8 cellular contexts compared by ENCODE assay signal in genomic region chr3:173529062-173529711, GRCh38.
DNase-seq lines count a peak whose midpoint lies in the region; ATAC-seq and TF ChIP-seq lines count a peak whose summit lies in the region.

No MANE protein-coding gene starts in this region.

- peaks cover 20% of the 10 kb centered on the region for H3K9me3 Mint-ChIP-seq in activated naive CD4-positive, alpha-beta T cell treated with anti-CD3 and anti-CD28 coated beads, Interleukin-2, amount 10 ng/mL, durations not matched to agents 7 days and 5 days

- BruUV-seq in A673 (replicated peaks; lab: Mats Ljungman, UMichigan) = no TSS peak

- H3K9ac ChIP-seq in NT2/D1 (ENCODE audit: insufficient read length, low read depth) = no peak overlapping the region

- H3K4me1 Mint-ChIP-seq in activated naive CD4-positive, alpha-beta T cell treated with anti-CD3 and anti-CD28 coated beads, Interleukin-2, amount 10 ng/mL, durations not matched to agents 7 days and 5 days = no peaks in the 10 kb centered on the region

- H3K4me1 ChIP-seq in A673 (ENCODE audit: insufficient read depth, low read length, poor library complexity, severe bottlenecking) (no peaks in the 10 kb centered on the region), NT2/D1 (ENCODE audit: insufficient read depth, insufficient read length) (no peaks in the 10 kb centered on the region)

- intact Hi-C loops in A673 (cut with micrococcal nuclease; ENCODE audit: unreplicated experiment) = no loop called here

- H3K27me3 ChIP-seq in A673 (replicated peaks; ENCODE audit: insufficient read depth, low read depth, low read length, poor library complexity) = no peaks in the 10 kb centered on the region
- H3K27me3 ChIP-seq in NT2/D1 (ENCODE audit: insufficient read depth, insufficient read length) = no peaks in the 10 kb centered on the region

- H3K4me3 Mint-ChIP-seq in activated naive CD4-positive, alpha-beta T cell treated with anti-CD3 and anti-CD28 coated beads, Interleukin-2, amount 10 ng/mL, durations not matched to agents 7 days and 5 days = no peak overlapping the region

- H3K27me3 Mint-ChIP-seq in activated naive CD4-positive, alpha-beta T cell treated with anti-CD3 and anti-CD28 coated beads, Interleukin-2, amount 10 ng/mL, durations not matched to agents 7 days and 5 days = no peaks in the 10 kb centered on the region

- no peaks in the 10 kb centered on the region for H3K9me3 ChIP-seq in A673 (ENCODE audit: low read depth, low read length, poor library complexity, severe bottlenecking)
- 0 out of 2 replicates have a peak, but pooled peaks cover 4% of the 10 kb centered on the region for H3K9me3 ChIP-seq in NT2/D1 (ENCODE audit: insufficient read depth, low read length)

- peak; percentile 58 for TF ChIP-seq CTCF in A673 (conservative IDR thresholded peaks at IDR 0.05; ENCODE audit: low read depth, low read length)

- no peak overlapping the region for H3K27ac Mint-ChIP-seq in activated naive CD4-positive, alpha-beta T cell treated with anti-CD3 and anti-CD28 coated beads, Interleukin-2, amount 10 ng/mL, durations not matched to agents 7 days and 5 days

- peak; percentile 37 for DNase-seq in A673 (ENCODE audit: low spot score)
- peak; percentile 39 for DNase-seq in NT2/D1 (ENCODE audit: low read depth, low spot score)
- peak; percentile 7 for DNase-seq in glomerular visceral epithelial cell (ENCODE audit: extremely low spot score)
- no peak for DNase-seq in activated naive CD4-positive, alpha-beta T cell treated with anti-CD3 and anti-CD28 coated beads, Interleukin-2, amount 10 ng/mL, durations not matched to agents 7 days and 5 days
- no peak for DNase-seq in activated effector memory CD4-positive, alpha-beta T cell treated with Interleukin-2 at 50 U/mL for 16 hours
- DNase-seq in activated effector memory CD4-positive, alpha-beta T cell treated with anti-CD3 and anti-CD28 coated beads, Interleukin-2, amount 50 U/mL, for 16 hours = no peak

- CTCF ChIA-PET in A673 (lab: Charles Lee) = no interaction called here
- CTCF ChIA-PET in activated naive CD4-positive, alpha-beta T cell treated with anti-CD3 and anti-CD28 coated beads, Interleukin-2, amount 10 ng/mL, durations not matched to agents 7 days and 5 days (lab: Charles Lee) = no interaction called here

- H3K36me3 ChIP-seq in A673 (ENCODE audit: insufficient read depth, low read length, poor library complexity, severe bottlenecking) (no peaks in the 10 kb centered on the region), NT2/D1 (ENCODE audit: insufficient read depth, insufficient read length, low read length) (no peaks in the 10 kb centered on the region)

- H3K4me3 ChIP-seq in A673 (ENCODE audit: low read depth, low read length, poor library complexity, severe bottlenecking) (no peak overlapping the region), NT2/D1 (ENCODE audit: insufficient read length, low read depth) (no peak overlapping the region)

- no peaks in the 10 kb centered on the region for H3K36me3 Mint-ChIP-seq in activated naive CD4-positive, alpha-beta T cell treated with anti-CD3 and anti-CD28 coated beads, Interleukin-2, amount 10 ng/mL, durations not matched to agents 7 days and 5 days

- no peak overlapping the region for H3K27ac ChIP-seq in A673 (ENCODE audit: low read depth, low read length, poor library complexity, severe bottlenecking)

- POLR2A ChIA-PET in A673 (lab: Charles Lee; ENCODE audit: low non-redundant PET) = no interaction called here

- ATAC-seq in GM18861 (IDR thresholded peaks at IDR 0.05; ENCODE audit: unreplicated experiment) (peak; percentile 92), HG03039 (IDR thresholded peaks at IDR 0.05; ENCODE audit: unreplicated experiment) (peak; percentile 93)

Comparison
In these comparisons a context has a peak if more than half of its experiments do, and no peak if none do; other contexts are left out.
1. DNase-seq: peak in A673 (single experiment), NT2/D1 (single experiment) and glomerular visceral epithelial cell (single experiment); none in activated naive CD4-positive, alpha-beta T cell treated with anti-CD3 and anti-CD28 coated beads, Interleukin-2, amount 10 ng/mL, durations not matched to agents 7 days and 5 days (single experiment), activated effector memory CD4-positive, alpha-beta T cell treated with Interleukin-2 at 50 U/mL for 16 hours (single experiment) and activated effector memory CD4-positive, alpha-beta T cell treated with anti-CD3 and anti-CD28 coated beads, Interleukin-2, amount 50 U/mL, for 16 hours (single experiment).